In genomic region chr12:102437511-102437910, GRCh38 we compare ENCODE assay signal across 32 cellular contexts. TPM values are rescaled to one million over a fixed set of nuclear protein-coding genes. Genes with fewer than 3 reads are reported as not detected.
"Had no signal": no experiment of that assay in that cellular context is flagged by ENCODE, and none has a peak within 500 bp of the region (broad histone marks: within the 10 kb centered on the region; RNA-seq: fewer than 3 reads in every experiment).

No MANE protein-coding gene starts in this region.

- DNase-seq: activated CD4-positive, alpha-beta T cell treated with anti-CD3 and anti-CD28 coated beads for 4 hours; activated CD4-positive, alpha-beta T cell treated with anti-CD3 and anti-CD28 coated beads, Interleukin-2, amount 50 U/mL, for 4 hours; activated CD8-positive, alpha-beta memory T cell treated with anti-CD3 and anti-CD28 coated beads for 24 hours; activated effector memory CD4-positive, alpha-beta T cell treated with anti-CD3 and anti-CD28 coated beads, Interleukin-2, amount 50 U/mL, for 16 hours; activated naive CD4-positive, alpha-beta T cell treated with anti-CD3 and anti-CD28 coated beads for 36 hours; activated naive CD8-positive, alpha-beta T cell treated with anti-CD3 and anti-CD28 coated beads for 36 hours; adrenal gland; cerebellar nuclear complex; effector memory CD8-positive, alpha-beta T cell; hippocampal formation; immature natural killer cell; naive thymus-derived CD4-positive, alpha-beta T cell; occipital lobe; psoas muscle; stimulated activated CD4-positive, alpha-beta T cell treated with anti-CD3 and anti-CD28 coated beads, Interleukin-1b, Interleukin-23, amount 100 ng/mL, for 48 hours; stimulated activated CD4-positive, alpha-beta T cell treated with anti-CD3 and anti-CD28 coated beads, Interleukin-4, amount 100 ng/mL, for 4 hours; stimulated activated CD8-positive, alpha-beta memory T cell treated with anti-CD3 and anti-CD28 coated beads, Interleukin-4, amount 100 ng/mL, for 48 hours; stomach; upper lobe of left lung had no signal

- H3K4me1 Mint-ChIP-seq: immature natural killer cell; stimulated activated memory B cell treated with anti-CD40 and anti-IgM and Interleukin-4, amounts not matched to agents 10 μg/mL and 1 μg/mL and 100 μg/mL, for 72 hours had no signal

- H3K9me3 ChIP-seq: adrenal gland, ascending aorta, gastroesophageal sphincter, psoas muscle, stomach, thyroid gland, upper lobe of left lung had no signal

- H3K9me3 Mint-ChIP-seq: activated naive CD4-positive, alpha-beta T cell treated with anti-CD3 and anti-CD28 coated beads for 36 hours; activated naive CD8-positive, alpha-beta T cell treated with anti-CD3 and anti-CD28 coated beads for 36 hours; activated T-helper 1 cell treated with anti-CD3 and anti-CD28 coated beads, Interleukin-12 subunit alpha, Interleukin-12 subunit beta, Interleukin-2, Interleukin-4 antibody, amounts not matched to agents 30 ng/mL and 10 ng/mL and 1 ng/mL, durations not matched to agents 14 hours and 24 hours and 36 hours; brain; effector memory CD8-positive, alpha-beta T cell; stimulated activated memory B cell treated with anti-CD40 and anti-IgM and Interleukin-4, amounts not matched to agents 10 μg/mL and 1 μg/mL and 100 μg/mL, for 72 hours had no signal

- H2AFZ ChIP-seq: parathyroid adenoma had no signal

- ATAC-seq: effector memory CD8-positive, alpha-beta T cell; gastroesophageal sphincter; naive thymus-derived CD4-positive, alpha-beta T cell; psoas muscle; stimulated activated memory B cell treated with anti-CD40 and anti-IgM and Interleukin-4, amounts not matched to agents 10 μg/mL and 1 μg/mL and 100 μg/mL, for 72 hours had no signal

- H3K4me3 ChIP-seq: adrenal gland, ascending aorta, cardiac muscle cell, coronary artery, gastroesophageal sphincter, psoas muscle, smooth muscle cell, stomach, thyroid gland, upper lobe of left lung had no signal

- H3K27ac ChIP-seq: adrenal gland, ascending aorta, cardiac muscle cell, coronary artery, gastroesophageal sphincter, parathyroid adenoma, psoas muscle, stomach, thyroid gland, upper lobe of left lung, VCaP had no signal

- H3K4me1 ChIP-seq: adrenal gland, ascending aorta, parathyroid adenoma, stomach, upper lobe of left lung had no signal

- H3K27ac Mint-ChIP-seq: activated naive CD4-positive, alpha-beta T cell treated with anti-CD3 and anti-CD28 coated beads for 36 hours; activated naive CD8-positive, alpha-beta T cell treated with anti-CD3 and anti-CD28 coated beads for 36 hours; activated T-helper 1 cell treated with anti-CD3 and anti-CD28 coated beads, Interleukin-12 subunit alpha, Interleukin-12 subunit beta, Interleukin-2, Interleukin-4 antibody, amounts not matched to agents 30 ng/mL and 10 ng/mL and 1 ng/mL, durations not matched to agents 14 hours and 24 hours and 36 hours; brain; effector memory CD8-positive, alpha-beta T cell; immature natural killer cell; naive thymus-derived CD4-positive, alpha-beta T cell; stimulated activated memory B cell treated with anti-CD40 and anti-IgM and Interleukin-4, amounts not matched to agents 10 μg/mL and 1 μg/mL and 100 μg/mL, for 72 hours had no signal

- H3K36me3 ChIP-seq: adrenal gland, ascending aorta, cardiac muscle cell, gastroesophageal sphincter, stomach, thyroid gland, upper lobe of left lung had no signal

- H3K27me3 ChIP-seq: adrenal gland, ascending aorta, cardiac muscle cell, gastroesophageal sphincter, stomach, thyroid gland, upper lobe of left lung had no signal

- H3K4me3 Mint-ChIP-seq: activated naive CD4-positive, alpha-beta T cell treated with anti-CD3 and anti-CD28 coated beads for 36 hours; activated naive CD8-positive, alpha-beta T cell treated with anti-CD3 and anti-CD28 coated beads for 36 hours; activated T-helper 1 cell treated with anti-CD3 and anti-CD28 coated beads, Interleukin-12 subunit alpha, Interleukin-12 subunit beta, Interleukin-2, Interleukin-4 antibody, amounts not matched to agents 30 ng/mL and 10 ng/mL and 1 ng/mL, durations not matched to agents 14 hours and 24 hours and 36 hours; brain; effector memory CD8-positive, alpha-beta T cell; immature natural killer cell; mesothelial cell of epicardium; naive thymus-derived CD4-positive, alpha-beta T cell; neural crest cell; stimulated activated memory B cell treated with anti-CD40 and anti-IgM and Interleukin-4, amounts not matched to agents 10 μg/mL and 1 μg/mL and 100 μg/mL, for 72 hours had no signal

- H3K9ac ChIP-seq: parathyroid adenoma had no signal

- H3K79me2 ChIP-seq: parathyroid adenoma had no signal

- H3K36me3 Mint-ChIP-seq: activated naive CD8-positive, alpha-beta T cell treated with anti-CD3 and anti-CD28 coated beads for 36 hours; brain; immature natural killer cell; naive thymus-derived CD4-positive, alpha-beta T cell; stimulated activated memory B cell treated with anti-CD40 and anti-IgM and Interleukin-4, amounts not matched to agents 10 μg/mL and 1 μg/mL and 100 μg/mL, for 72 hours had no signal

RNA-seq across cellular contexts. Expression of gene IGF1, which starts 42.9 kb away (rescaled TPM):
- total RNA-seq: activated naive CD4-positive, alpha-beta T cell treated with anti-CD3 and anti-CD28 coated beads for 36 hours; cardiac muscle cell; neural crest cell had no signal
